9 cellular contexts compared by ENCODE assay signal in the genomic region with DNA sequence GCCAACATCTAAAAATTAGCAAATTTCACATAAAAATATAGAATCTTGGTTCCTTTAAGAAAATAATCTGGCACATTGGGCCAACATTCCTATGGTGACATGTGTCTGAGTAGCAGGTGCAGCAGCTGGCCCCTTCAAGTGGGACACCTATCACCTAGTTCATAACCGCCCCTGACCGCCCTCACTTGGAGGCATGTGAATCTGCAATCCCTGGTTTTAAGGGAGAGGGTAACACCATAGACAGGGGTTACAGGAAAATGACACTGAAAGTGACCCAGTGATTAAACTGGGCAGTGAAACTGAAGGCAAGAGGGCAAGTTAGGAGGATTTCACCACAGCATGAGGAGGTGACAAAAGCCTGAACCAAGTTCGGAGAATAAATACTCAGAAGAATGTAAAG. TPM values are rescaled to one million over a fixed set of nuclear protein-coding genes. Genes with fewer than 3 reads are reported as not detected.
DNase-seq lines count a peak whose midpoint lies in the region; ATAC-seq and TF ChIP-seq lines count a peak whose summit lies in the region.
"Had no signal": no experiment of that assay in that cellular context is flagged by ENCODE, and none has a peak within 500 bp of the region (broad histone marks: within the 10 kb centered on the region; RNA-seq: fewer than 3 reads in every experiment).

No MANE protein-coding gene starts in this region.

- TF ChIP-seq POLR2A in ovary (IDR thresholded peaks at IDR 0.05), result no peak

- ATAC-seq in GM18517 (IDR thresholded peaks at IDR 0.05; ENCODE audit: unreplicated experiment) (no peak), GM21515 (IDR thresholded peaks at IDR 0.05; ENCODE audit: unreplicated experiment) (no peak), GM19463 (IDR thresholded peaks at IDR 0.05; ENCODE audit: unreplicated experiment) (no peak)

- H3K27me3 ChIP-seq in ectodermal cell (ENCODE audit: control insufficient read depth, insufficient read depth, low read length, poor library complexity, severe bottlenecking) (peaks cover 13% of the 10 kb centered on the region), ovary (no peaks in the 10 kb centered on the region)

- no peak for TF ChIP-seq EP300 in ovary (IDR thresholded peaks at IDR 0.05)

- H3K4me1 ChIP-seq in ectodermal cell (ENCODE audit: control insufficient read depth, insufficient read depth, low read length), result peaks cover 5% of the 10 kb centered on the region
- H3K4me1 ChIP-seq in ovary (ENCODE audit: insufficient read depth), result peaks cover 5% of the 10 kb centered on the region

- TF ChIP-seq CTCF in ovary (IDR thresholded peaks at IDR 0.05), result no peak

- peak overlapping the region; percentile 78 for H3K4me3 ChIP-seq in ectodermal cell (ENCODE audit: insufficient read depth, low read depth, low read length)
- peak overlapping the region; percentile 91 for H3K4me3 ChIP-seq in ovary

- DNase-seq in COLO829 (ENCODE audit: low spot score) (peak; percentile 5), NAMALWA (ENCODE audit: low spot score) (peak; percentile 23), ovary (no peak), NCI-H1930 (lab: John Stamatoyannopoulos, UW) (no peak)
- DNase-seq: HCEC 1CT had no signal

- H3K9me3 ChIP-seq in ectodermal cell (ENCODE audit: control insufficient read depth, low read length) (no peaks in the 10 kb centered on the region), ovary (no peaks in the 10 kb centered on the region)

- WGBS in ectodermal cell, 2 experiments, result 82 to 92% methylated on average over 3 of the region's 3 CpGs
- WGBS in ovary, 3 donors, result 68 to 70% (median 68%) methylated on average over 3 of the region's 3 CpGs

- no peaks in the 10 kb centered on the region for H3K36me3 ChIP-seq in ectodermal cell (ENCODE audit: control insufficient read depth, insufficient read depth, low read length)
- H3K36me3 ChIP-seq in ovary, result no peaks in the 10 kb centered on the region

- H3K27ac ChIP-seq in ectodermal cell (ENCODE audit: insufficient read depth, low read depth, low read length, poor library complexity, severe bottlenecking) (no peak overlapping the region), ovary (no peak overlapping the region)

- intact Hi-C loops in ovary (cut with DNase I), result no loop called here

RNA-seq across cellular contexts. Expression of a gene that starts 1.1 kb away (rescaled TPM):
- polyA plus RNA-seq in ectodermal cell (2013, experiment 1 of 4), result 49.5 TPM
- polyA plus RNA-seq in ectodermal cell (2013, experiment 2 of 4), result 45.3 TPM
- 32.1 TPM for polyA plus RNA-seq in ectodermal cell (2013, experiment 3 of 4)
- polyA plus RNA-seq in ectodermal cell (2013, experiment 4 of 4), result 40.8 TPM
- 100 to 1,000 TPM in 1 of 7 donors, 10 to 100 TPM in 6; 30.1 to 103 (median 70.3) TPM for total RNA-seq in ovary
- 100 to 1,000 TPM in 1 of 2 donors, 10 to 100 TPM in 1; 47.0 to 184 TPM for polyA plus RNA-seq in ovary

Comparison
In these comparisons a context has a peak if more than half of its experiments do, and no peak if none do; other contexts are left out.
1. DNase-seq: peak in COLO829 (single experiment) and NAMALWA (single experiment); none in ovary (0 of 5) and NCI-H1930 (0 of 2).